In genomic region chr16:28910046-28911031, GRCh38 we compare ENCODE assay signal across 14 cellular contexts. TPM values are rescaled to one million over a fixed set of nuclear protein-coding genes. Genes with fewer than 3 reads are reported as not detected.
A peak's percentile ranks its signal among the peaks of the same experiment; 100 is the strongest.
DNase-seq lines count a peak whose midpoint lies in the region; ATAC-seq and TF ChIP-seq lines count a peak whose summit lies in the region.
"Had no signal": no experiment of that assay in that cellular context is flagged by ENCODE, and none has a peak within 500 bp of the region (broad histone marks: within the 10 kb centered on the region; RNA-seq: fewer than 3 reads in every experiment).

No MANE protein-coding gene starts in this region.

- in situ Hi-C loops in Panc1 (cut with HindIII; ENCODE audit: low pct_unique_long_range_greater_than_20kb, low sequenced_read_pairs) = no loop called here

- H3K27ac ChIP-seq in HEK293 (ENCODE audit: extremely low read depth, low read depth, low read length) (no peak overlapping the region), Panc1 (ENCODE audit: low read length) (no peak overlapping the region)
- H3K27ac ChIP-seq: pancreas had no signal

- no peak overlapping the region for H3K27ac Mint-ChIP-seq in glutamatergic neuron (ENCODE audit: unreplicated experiment)

- CTCF ChIA-PET in HEK293 (lab: Yijun Ruan, JAX) = interaction anchor here (0.6 kb wide), 1 partner anchor 35 kb away, joined by 3 read pairs; no protein-coding TSS in a partner anchor
- CTCF ChIA-PET in Panc1 (lab: Charles Lee) = no interaction called here

- no peaks in the 10 kb centered on the region for H3K27me3 ChIP-seq in Panc1 (ENCODE audit: control insufficient read depth, insufficient read depth, low read length)
- H3K27me3 ChIP-seq: pancreas had no signal

- no peak overlapping the region for H3K4me3 Mint-ChIP-seq in glutamatergic neuron (ENCODE audit: unreplicated experiment)

- H3K27me3 Mint-ChIP-seq in glutamatergic neuron (ENCODE audit: unreplicated experiment) = peaks cover 2% of the 10 kb centered on the region

- DNase-seq in D341Med (ENCODE audit: low spot score) (peak; percentile 53), Panc1 (ENCODE audit: low read depth, low spot score) (no peak), left kidney (ENCODE audit: low read depth, low spot score) (peak; percentile 30), glutamatergic neuron (no peak), UCSD-AML1 (lab: John Stamatoyannopoulos, UW; ENCODE audit: unreplicated experiment) (no peak)
- DNase-seq: activated T-cell treated with anti-CD3 and anti-CD28 coated beads, Interleukin-2, amount 50 U/mL, for 48 hours; central memory CD4-positive, alpha-beta T cell; left cardiac atrium; NCI-H774; T1000 had no signal

- ATAC-seq in Panc1 (peak; percentile 37; the same call in 1 of the 2 replicates), GM21737 (IDR thresholded peaks at IDR 0.05; ENCODE audit: unreplicated experiment) (no peak), GM19328 (IDR thresholded peaks at IDR 0.05; ENCODE audit: unreplicated experiment) (no peak)
- ATAC-seq: left cardiac atrium, pancreas had no signal

- no peaks in the 10 kb centered on the region for H3K4me1 Mint-ChIP-seq in glutamatergic neuron (ENCODE audit: low read depth, unreplicated experiment)

- H3K9me3 ChIP-seq in HEK293 (ENCODE audit: control insufficient read depth, insufficient read depth, low read depth, low read length) (no peaks in the 10 kb centered on the region), Panc1 (ENCODE audit: control insufficient read depth, insufficient read depth, low read depth, low read length) (no peaks in the 10 kb centered on the region)
- H3K9me3 ChIP-seq: pancreas had no signal

- H3K4me1 ChIP-seq in HEK293 (ENCODE audit: control insufficient read depth, insufficient read depth, low read length) (no peaks in the 10 kb centered on the region), Panc1 (ENCODE audit: control insufficient read depth, insufficient read depth, low read length) (no peaks in the 10 kb centered on the region)
- H3K4me1 ChIP-seq: pancreas had no signal

- no TSS peak for BruUV-seq in Panc1 (replicated peaks; lab: Mats Ljungman, UMichigan)

- POLR2A ChIA-PET in HEK293 (lab: Yijun Ruan, JAX) (no interaction called here), Panc1 (lab: Charles Lee) (interaction anchor here (0.7 kb wide), 2 partner anchors 26 to 898 kb away, joined by 9 to 14 read pairs; no protein-coding TSS in a partner anchor)

- H3K36me3 ChIP-seq in HEK293 (ENCODE audit: control insufficient read depth in 2 of 2, insufficient read depth in 1 of 2, low read length in 2 of 2) = peaks cover 0 to 9% of the 10 kb centered on the region in 2 experiments; a peak in 2 of 3 replicates
- H3K36me3 ChIP-seq in Panc1 (ENCODE audit: control insufficient read depth, insufficient read depth, low read length) = no peaks in the 10 kb centered on the region

- H3K9me3 Mint-ChIP-seq in glutamatergic neuron (ENCODE audit: unreplicated experiment) = no peaks in the 10 kb centered on the region

- TF ChIP-seq CTCF in HEK293 (tag by site-specific recombination; IDR thresholded peaks at IDR 0.05) (no peak), Panc1 (IDR thresholded peaks at IDR 0.05) (no peak), glutamatergic neuron (IDR thresholded peaks at IDR 0.05; ENCODE audit: partially characterized antibody, unreplicated experiment) (no peak)

- intact Hi-C loops in Panc1 (cut with micrococcal nuclease; ENCODE audit: unreplicated experiment) = no loop called here

- H3K4me3 ChIP-seq in HEK293 (ENCODE audit: low read depth, low read length) (no peak overlapping the region), Panc1 (ENCODE audit: low read depth in 2 of 2, low read length in 2 of 2) (no peak overlapping the region)
- H3K4me3 ChIP-seq: pancreas had no signal

- H3K36me3 Mint-ChIP-seq in glutamatergic neuron (ENCODE audit: unreplicated experiment) = peaks cover 5% of the 10 kb centered on the region

TF ChIP-seq in HEK293, 187 proteins besides CTCF, POLR2A, EP300 and RAD21 (continues in another document):
- TF ChIP-seq ZBTB6 (tag by site-specific recombination; IDR thresholded peaks at IDR 0.05) (no peak), ELK4 (IDR thresholded peaks at IDR 0.05; ENCODE audit: borderline replicate concordance, low read depth, low read length) (no peak), ZNF169 (tag by site-specific recombination; IDR thresholded peaks at IDR 0.05) (no peak), ZBTB1 (tag by site-specific recombination; IDR thresholded peaks at IDR 0.05) (no peak), GFI1B (tag by site-specific recombination; IDR thresholded peaks at IDR 0.05) (peak; percentile 73; the same call in 1 of the 2 replicates), ZNF433 (tag by site-specific recombination; IDR thresholded peaks at IDR 0.05; ENCODE audit: low read depth) (no peak), ZNF155 (tag by site-specific recombination; IDR thresholded peaks at IDR 0.05) (no peak), ZNF600 (tag by site-specific recombination; IDR thresholded peaks at IDR 0.05) (peak; percentile 55; the same call in 1 of the 2 replicates), ZNF239 (tag by site-specific recombination; IDR thresholded peaks at IDR 0.05) (no peak), ZNF558 (tag by site-specific recombination; IDR thresholded peaks at IDR 0.05) (no peak), ZNF174 (tag by site-specific recombination; IDR thresholded peaks at IDR 0.05) (no peak), ZNF544 (tag by site-specific recombination; IDR thresholded peaks at IDR 0.05) (no peak), ZXDB (tag by site-specific recombination; IDR thresholded peaks at IDR 0.05) (0 out of 2 replicates have a peak, but pooled peaks have one; percentile 20)
- TF ChIP-seq, protein P1, sequence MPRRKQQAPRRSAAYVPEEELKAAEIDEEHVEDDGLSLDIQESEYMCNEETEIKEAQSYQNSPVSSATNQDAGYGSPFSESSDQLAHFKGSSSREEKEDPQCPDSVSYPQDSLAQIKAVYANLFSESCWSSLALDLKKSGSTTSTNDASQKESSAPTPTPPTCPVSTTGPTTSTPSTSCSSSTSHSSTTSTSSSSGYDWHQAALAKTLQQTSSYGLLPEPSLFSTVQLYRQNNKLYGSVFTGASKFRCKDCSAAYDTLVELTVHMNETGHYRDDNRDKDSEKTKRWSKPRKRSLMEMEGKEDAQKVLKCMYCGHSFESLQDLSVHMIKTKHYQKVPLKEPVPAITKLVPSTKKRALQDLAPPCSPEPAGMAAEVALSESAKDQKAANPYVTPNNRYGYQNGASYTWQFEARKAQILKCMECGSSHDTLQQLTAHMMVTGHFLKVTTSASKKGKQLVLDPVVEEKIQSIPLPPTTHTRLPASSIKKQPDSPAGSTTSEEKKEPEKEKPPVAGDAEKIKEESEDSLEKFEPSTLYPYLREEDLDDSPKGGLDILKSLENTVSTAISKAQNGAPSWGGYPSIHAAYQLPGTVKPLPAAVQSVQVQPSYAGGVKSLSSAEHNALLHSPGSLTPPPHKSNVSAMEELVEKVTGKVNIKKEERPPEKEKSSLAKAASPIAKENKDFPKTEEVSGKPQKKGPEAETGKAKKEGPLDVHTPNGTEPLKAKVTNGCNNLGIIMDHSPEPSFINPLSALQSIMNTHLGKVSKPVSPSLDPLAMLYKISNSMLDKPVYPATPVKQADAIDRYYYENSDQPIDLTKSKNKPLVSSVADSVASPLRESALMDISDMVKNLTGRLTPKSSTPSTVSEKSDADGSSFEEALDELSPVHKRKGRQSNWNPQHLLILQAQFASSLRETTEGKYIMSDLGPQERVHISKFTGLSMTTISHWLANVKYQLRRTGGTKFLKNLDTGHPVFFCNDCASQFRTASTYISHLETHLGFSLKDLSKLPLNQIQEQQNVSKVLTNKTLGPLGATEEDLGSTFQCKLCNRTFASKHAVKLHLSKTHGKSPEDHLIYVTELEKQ (tag by site-specific recombination; IDR thresholded peaks at IDR 0.05; ENCODE audit: borderline replicate concordance) = 0 out of 2 replicates have a peak, but pooled peaks have one; percentile 26

RNA-seq across cellular contexts. Expression of gene RABEP2, which starts 14.7 kb away (rescaled TPM):
- 24.8 TPM for total RNA-seq in Panc1 (2021; ENCODE audit: unreplicated experiment)
- polyA plus RNA-seq in Panc1 (2012; ENCODE audit: insufficient read length) = 36.9 TPM
- 15.3 TPM for total RNA-seq in glutamatergic neuron (ENCODE audit: unreplicated experiment)

RNA-seq across cellular contexts. Expression of gene CD19, which starts 21.4 kb away (rescaled TPM):
- total RNA-seq in Panc1 (2021; ENCODE audit: unreplicated experiment) (not detected), glutamatergic neuron (ENCODE audit: unreplicated experiment) (0.27 TPM)
- polyA plus RNA-seq in Panc1 (2012; ENCODE audit: insufficient read length) = not detected

RNA-seq across cellular contexts. Expression of gene ATP2A1, which starts 32.1 kb away (rescaled TPM):
- 2.9 TPM for total RNA-seq in Panc1 (2021; ENCODE audit: unreplicated experiment)
- 2.7 TPM for polyA plus RNA-seq in Panc1 (2012; ENCODE audit: insufficient read length)
- 4.5 TPM for total RNA-seq in glutamatergic neuron (ENCODE audit: unreplicated experiment)

RNA-seq across cellular contexts. Expression of gene NFATC2IP, which starts 40.4 kb away (rescaled TPM):
- 47.3 TPM for total RNA-seq in Panc1 (2021; ENCODE audit: unreplicated experiment)
- polyA plus RNA-seq in Panc1 (2012; ENCODE audit: insufficient read length) = 30.5 TPM
- total RNA-seq in glutamatergic neuron (ENCODE audit: unreplicated experiment) = 59.6 TPM

RNA-seq across cellular contexts. Expression of gene SH2B1, which starts 46.7 kb away (rescaled TPM):
- total RNA-seq in Panc1 (2021; ENCODE audit: unreplicated experiment) (66.2 TPM), glutamatergic neuron (ENCODE audit: unreplicated experiment) (72.1 TPM)
- polyA plus RNA-seq in Panc1 (2012; ENCODE audit: insufficient read length) = 84.0 TPM

Comparison
In these comparisons a context has a peak if more than half of its experiments do, and no peak if none do; other contexts are left out.
1. DNase-seq: peak in D341Med (single experiment) and left kidney (single experiment); none in Panc1 (single experiment), glutamatergic neuron (single experiment) and UCSD-AML1 (single experiment).